In genomic region chr9:134759913-134760312, GRCh38 we compare ENCODE assay signal across 1 cellular context.
TF ChIP-seq lines count a peak whose summit lies in the region.

No MANE protein-coding gene starts in this region.

TF ChIP-seq in HEK293, 187 proteins besides CTCF, POLR2A, EP300 and RAD21 (continued from another document):
- peak; percentile 77 for TF ChIP-seq ZSCAN4 (tag by site-specific recombination; IDR thresholded peaks at IDR 0.05)
- TF ChIP-seq ZNF623 (tag by site-specific recombination; IDR thresholded peaks at IDR 0.05) = no peak
- TF ChIP-seq GLI2 (tag by site-specific recombination; IDR thresholded peaks at IDR 0.05; ENCODE audit: borderline replicate concordance, low read depth) = no peak
- no peak for TF ChIP-seq ZNF513 (tag by site-specific recombination; IDR thresholded peaks at IDR 0.05)
- TF ChIP-seq PATZ1 (tag by site-specific recombination; IDR thresholded peaks at IDR 0.05) = 0 out of 2 replicates have a peak, but pooled peaks have one; percentile 3
- TF ChIP-seq ZIC2 (tag by site-specific recombination; IDR thresholded peaks at IDR 0.05) = no peak
- TF ChIP-seq KLF17 (tag by site-specific recombination; IDR thresholded peaks at IDR 0.05) = no peak
- no peak for TF ChIP-seq ZNF692 (tag by site-specific recombination; IDR thresholded peaks at IDR 0.05)
- TF ChIP-seq ZBTB10 (tag by site-specific recombination; IDR thresholded peaks at IDR 0.05) = 0 out of 2 replicates have a peak, but pooled peaks have one; percentile 17
- TF ChIP-seq ZFHX2 (tag by site-specific recombination; conservative IDR thresholded peaks at IDR 0.05) = peak; percentile 89
- peak; percentile 45 for TF ChIP-seq KLF9 (tag by site-specific recombination; IDR thresholded peaks at IDR 0.05; ENCODE audit: low read depth)
TF ChIP-seq in HEK293: peak in this region for 6.
